34 cellular contexts compared by ENCODE assay signal in genomic region chr1:150863765-150864164, GRCh38. TPM values are rescaled to one million over a fixed set of nuclear protein-coding genes. Genes with fewer than 3 reads are reported as not detected.
"Had no signal": no experiment of that assay in that cellular context is flagged by ENCODE, and none has a peak within 500 bp of the region (broad histone marks: within the 10 kb centered on the region; RNA-seq: fewer than 3 reads in every experiment).

No MANE protein-coding gene starts in this region.

- H3K27ac Mint-ChIP-seq: activated CD8-positive, alpha-beta T cell treated with anti-CD3 and anti-CD28 coated beads, Interleukin-2, amount 10 ng/mL, durations not matched to agents 7 days and 5 days; activated naive CD8-positive, alpha-beta T cell treated with anti-CD3 and anti-CD28 coated beads for 36 hours had no signal

- ATAC-seq: activated CD4-positive, CD25-positive, alpha-beta regulatory T cell treated with anti-CD3 and anti-CD28 coated beads, Interleukin-2, amount 50 U/mL, for 24 hours; activated CD8-positive, alpha-beta T cell treated with anti-CD3 and anti-CD28 coated beads, Interleukin-2, amount 10 ng/mL, durations not matched to agents 7 days and 5 days; activated T-cell treated with anti-CD3 and anti-CD28 coated beads, Interleukin-2, amount 50 U/mL, for 4 hours; Right ventricle myocardium inferior; SK-N-SH treated with all-trans-retinoic acid at 6 μM for 48 hours had no signal

- H3K27me3 Mint-ChIP-seq: activated naive CD8-positive, alpha-beta T cell treated with anti-CD3 and anti-CD28 coated beads for 36 hours had no signal

- DNase-seq: activated CD4-positive, alpha-beta T cell treated with anti-CD3 and anti-CD28 coated beads for 48 hours; activated CD4-positive, alpha-beta T cell treated with anti-CD3 and anti-CD28 coated beads, Interleukin-2, amount 50 U/mL, for 4 hours; activated CD8-positive, alpha-beta T cell treated with anti-CD3 and anti-CD28 coated beads, Interleukin-2, amount 10 ng/mL, durations not matched to agents 7 days and 5 days; activated effector memory CD4-positive, alpha-beta T cell treated with anti-CD3 and anti-CD28 coated beads, Interleukin-2, amount 50 U/mL, for 16 hours; activated naive CD4-positive, alpha-beta T cell treated with Interleukin-2 at 50 U/mL for 16 hours; activated naive CD8-positive, alpha-beta T cell treated with anti-CD3 and anti-CD28 coated beads for 36 hours; activated T-cell treated with anti-CD3 and anti-CD28 coated beads, Interleukin-2, amount 50 U/mL, for 4 hours; amygdala; cortex of kidney; MM.1S; NCI-H1092 treated with DMSO at 0.1 percent for 48 hours; NCI-H1417; NCI-H146; NCI-H187; NCI-H2029 treated with DMSO at 0.1 percent for 48 hours; NCI-H2107; NCI-H2171; NCI-H510A; NCI-H526; NCI-H748 treated with DMSO at 0.1 percent for 48 hours; PC-9; SIG-M5; SW 1271; T-helper 1 cell; T1000 had no signal

- H3K4me3 Mint-ChIP-seq: activated CD8-positive, alpha-beta T cell treated with anti-CD3 and anti-CD28 coated beads, Interleukin-2, amount 10 ng/mL, durations not matched to agents 7 days and 5 days; activated naive CD8-positive, alpha-beta T cell treated with anti-CD3 and anti-CD28 coated beads for 36 hours; activated T-cell treated with anti-CD3 and anti-CD28 coated beads, Interleukin-2, amount 50 U/mL, for 4 hours had no signal

- H3K9me3 Mint-ChIP-seq: activated T-cell treated with anti-CD3 and anti-CD28 coated beads, Interleukin-2, amount 50 U/mL, for 4 hours had no signal

RNA-seq across cellular contexts. Expression of gene CTXND2, which starts 23.2 kb away (rescaled TPM):
- total RNA-seq: activated CD8-positive, alpha-beta T cell treated with anti-CD3 and anti-CD28 coated beads, Interleukin-2, amount 10 ng/mL, durations not matched to agents 7 days and 5 days; activated naive CD8-positive, alpha-beta T cell treated with anti-CD3 and anti-CD28 coated beads for 36 hours; activated T-cell treated with anti-CD3 and anti-CD28 coated beads, Interleukin-2, amount 50 U/mL, for 4 hours; ascending aorta; cardiac muscle cell; LHCN-M2; OCI-LY7; PC-9; Right ventricle myocardium inferior; SK-MEL-5; T-helper 2 cell treated with Interferon-gamma antibody and Interleukin-4, amounts not matched to agents 100 ng/mL and 5 ng/mL, for 36 hours had no signal
